ENCODE assay signal across 7 cellular contexts in genomic region chr5:40904205-40904993, GRCh38. TPM values are rescaled to one million over a fixed set of nuclear protein-coding genes. Genes with fewer than 3 reads are reported as not detected.
DNase-seq lines count a peak whose midpoint lies in the region; ATAC-seq and TF ChIP-seq lines count a peak whose summit lies in the region.

No MANE protein-coding gene starts in this region.

- ATAC-seq in GM19463 (IDR thresholded peaks at IDR 0.05; ENCODE audit: unreplicated experiment), result peak; percentile 93
- ATAC-seq in HG03520 (IDR thresholded peaks at IDR 0.05; ENCODE audit: unreplicated experiment), result peak; percentile 92

- H3K9me2 ChIP-seq in hepatocyte (replicated peaks; ENCODE audit: insufficient read depth), result no peaks in the 10 kb centered on the region

- DNase-seq in ELF-1 (ENCODE audit: low read depth, low spot score) (peak; percentile 85), NCI-H748 treated with DMSO at 0.1 percent for 48 hours (lab: John Stamatoyannopoulos, UW) (peak; percentile 92), amniotic epithelial cell (ENCODE audit: low read depth) (peak; percentile 52), hepatocyte (ENCODE audit: low spot score) (peak; percentile 82), smooth muscle cell (lab: John Stamatoyannopoulos, UW; ENCODE audit: unreplicated experiment) (no peak)

- H3K27me3 ChIP-seq in hepatocyte (no peaks in the 10 kb centered on the region), smooth muscle cell (ENCODE audit: low read depth) (no peaks in the 10 kb centered on the region)

- H3F3A ChIP-seq in smooth muscle cell (ENCODE audit: low read depth), result no peaks in the 10 kb centered on the region

- H3K4me1 ChIP-seq in hepatocyte (ENCODE audit: insufficient read depth) (peaks cover 7% of the 10 kb centered on the region), smooth muscle cell (ENCODE audit: low read depth) (no peaks in the 10 kb centered on the region)

- no peaks in the 10 kb centered on the region for H3K9me3 ChIP-seq in hepatocyte (ENCODE audit: low read depth)
- no peaks in the 10 kb centered on the region for H3K9me3 ChIP-seq in smooth muscle cell (replicated peaks; ENCODE audit: low read depth)

- no peaks in the 10 kb centered on the region for H3K79me2 ChIP-seq in hepatocyte
- H3K79me2 ChIP-seq in smooth muscle cell (ENCODE audit: low read depth), result no peaks in the 10 kb centered on the region

- WGBS in hepatocyte (ENCODE audit: low lambda C conversion rate, missing lambda C conversion rate), result 48% methylated on average over 7 of the region's 7 CpGs
- 73% methylated on average over 7 of the region's 7 CpGs for WGBS in smooth muscle cell (ENCODE audit: low lambda C conversion rate)

- H3K36me3 ChIP-seq in hepatocyte (replicated peaks; ENCODE audit: insufficient read depth, low read depth) (no peaks in the 10 kb centered on the region), smooth muscle cell (ENCODE audit: low read depth) (no peaks in the 10 kb centered on the region)

- H3K4me3 ChIP-seq in hepatocyte (no peak overlapping the region), smooth muscle cell (no peak overlapping the region)

- H4K20me1 ChIP-seq in hepatocyte (ENCODE audit: insufficient read depth, poor library complexity, severe bottlenecking), result no peaks in the 10 kb centered on the region
- H4K20me1 ChIP-seq in smooth muscle cell (ENCODE audit: low read depth), result no peaks in the 10 kb centered on the region

- peak; percentile 81 for TF ChIP-seq CTCF in hepatocyte (IDR thresholded peaks at IDR 0.05; ENCODE audit: poor library complexity)
- TF ChIP-seq CTCF in smooth muscle cell (IDR thresholded peaks at IDR 0.05; ENCODE audit: borderline replicate concordance, insufficient read depth, poor library complexity, severe bottlenecking), result peak; percentile 86

- H3K4me2 ChIP-seq in hepatocyte (no peak overlapping the region), smooth muscle cell (no peak overlapping the region)

- H3K9ac ChIP-seq in smooth muscle cell (ENCODE audit: low read depth), result no peak overlapping the region

- H3K27ac ChIP-seq in hepatocyte (no peak overlapping the region), smooth muscle cell (ENCODE audit: low read depth) (no peak overlapping the region)

- H2AFZ ChIP-seq in hepatocyte (no peak overlapping the region), smooth muscle cell (ENCODE audit: low read depth) (no peak overlapping the region)

RNA-seq across cellular contexts. Expression of gene C7, which starts 4.9 kb away (rescaled TPM):
- 10.3 and 43.5 TPM in 2 replicates for total RNA-seq in hepatocyte
- 5.3 and 7.7 TPM in 2 replicates for polyA plus RNA-seq in hepatocyte
- total RNA-seq in smooth muscle cell, result not detected in 2 replicates
- 0.23 and 0.53 TPM in 2 replicates for polyA plus RNA-seq in smooth muscle cell

Comparison
In these comparisons a context has a peak if more than half of its experiments do, and no peak if none do; other contexts are left out.
1. RNA of gene C7, which starts 4.9 kb away (total RNA-seq): 10.3 to 43.5 TPM in hepatocyte; not detected in smooth muscle cell; every median in the first group is over 10 times any median in the second.